In genomic region chrX:110125435-110125834, GRCh38 we compare ENCODE assay signal across 11 cellular contexts.
DNase-seq lines count a peak whose midpoint lies in the region; ATAC-seq and TF ChIP-seq lines count a peak whose summit lies in the region.
"Had no signal": no experiment of that assay in that cellular context is flagged by ENCODE, and none has a peak within 500 bp of the region (broad histone marks: within the 10 kb centered on the region; RNA-seq: fewer than 3 reads in every experiment).

No MANE protein-coding gene starts in this region.

- no peak overlapping the region for H3K4me2 ChIP-seq in PC-9

- no peaks in the 10 kb centered on the region for H3K9me2 ChIP-seq in PC-9 (ENCODE audit: insufficient read depth)

- intact Hi-C loops in heart left ventricle (cut with DNase I) = loop anchor here in 2 of 10 donors (5.0 to 10.0 kb wide), 2 partner anchors 51 to 123 kb away; partner anchors contain the start of gene TMEM164 (in 1 of the 2)
- intact Hi-C loops in Right ventricle myocardium inferior (cut with DNase I) = no loop called here
- intact Hi-C loops in PC-9 (cut with micrococcal nuclease; ENCODE audit: unreplicated experiment) = no loop called here
- intact Hi-C loops in CD4-positive, alpha-beta T cell (cut with DNase I, micrococcal nuclease) = no loop called here

- peak overlapping the region in 1 of 12 donors; percentile 14 for H3K27ac ChIP-seq in heart left ventricle
- H3K27ac ChIP-seq in PC-9 = no peak overlapping the region
- no peak overlapping the region for H3K27ac ChIP-seq in CD4-positive, alpha-beta T cell (ENCODE audit: low read depth, low read length)

- no peak overlapping the region for H2AFZ ChIP-seq in PC-9

- H3K27me3 ChIP-seq in heart left ventricle (peaks cover 0 to 7% (median 0%) of the 10 kb centered on the region in 9 donors), PC-9 (ENCODE audit: insufficient read depth, low read depth) (no peaks in the 10 kb centered on the region)
- no peaks in the 10 kb centered on the region for H3K27me3 ChIP-seq in CD4-positive, alpha-beta T cell (ENCODE audit: control insufficient read depth, insufficient read depth, low read length)

- H3K36me3 Mint-ChIP-seq in glutamatergic neuron (ENCODE audit: unreplicated experiment) (no peaks in the 10 kb centered on the region), type B pancreatic cell (peaks cover 4% of the 10 kb centered on the region)
- no peaks in the 10 kb centered on the region for H3K36me3 Mint-ChIP-seq in activated naive CD4-positive, alpha-beta T cell treated with anti-CD3 and anti-CD28 coated beads, Interleukin-2, amount 50 U/mL, for 72 hours
- H3K36me3 Mint-ChIP-seq in CD4-positive, alpha-beta T cell (ENCODE audit: low read depth) = peaks cover 16% of the 10 kb centered on the region

- H3K9me3 Mint-ChIP-seq in glutamatergic neuron (ENCODE audit: unreplicated experiment) = peaks cover 4% of the 10 kb centered on the region
- no peaks in the 10 kb centered on the region for H3K9me3 Mint-ChIP-seq in type B pancreatic cell
- no peaks in the 10 kb centered on the region for H3K9me3 Mint-ChIP-seq in activated naive CD4-positive, alpha-beta T cell treated with anti-CD3 and anti-CD28 coated beads, Interleukin-2, amount 50 U/mL, for 72 hours
- H3K9me3 Mint-ChIP-seq in CD4-positive, alpha-beta T cell = no peaks in the 10 kb centered on the region
- H3K9me3 Mint-ChIP-seq: CD8-positive, alpha-beta T cell had no signal

- H3K4me1 Mint-ChIP-seq in glutamatergic neuron (ENCODE audit: low read depth, unreplicated experiment) (peaks cover 30% of the 10 kb centered on the region), type B pancreatic cell (ENCODE audit: unreplicated experiment) (peaks cover 27% of the 10 kb centered on the region)
- no peaks in the 10 kb centered on the region for H3K4me1 Mint-ChIP-seq in CD4-positive, alpha-beta T cell (ENCODE audit: low read depth)

- no peaks in the 10 kb centered on the region for H3K27me3 Mint-ChIP-seq in glutamatergic neuron (ENCODE audit: unreplicated experiment)
- no peaks in the 10 kb centered on the region for H3K27me3 Mint-ChIP-seq in type B pancreatic cell
- H3K27me3 Mint-ChIP-seq in CD4-positive, alpha-beta T cell = no peaks in the 10 kb centered on the region

- H3K9me3 ChIP-seq in heart left ventricle (no peaks in the 10 kb centered on the region), PC-9 (ENCODE audit: insufficient read depth, low read depth) (no peaks in the 10 kb centered on the region)
- H3K9me3 ChIP-seq in CD4-positive, alpha-beta T cell (ENCODE audit: control insufficient read depth, low read length) = no peaks in the 10 kb centered on the region
- H3K9me3 ChIP-seq: HAP-1 had no signal

- TF ChIP-seq CTCF in heart left ventricle (IDR thresholded peaks at IDR 0.05) = peak in 5 of 12 donors; percentile 11 to 32 (median 13)
- TF ChIP-seq CTCF in PC-9 (conservative IDR thresholded peaks at IDR 0.05) = peak; percentile 42; the same call in 1 of the 2 replicates
- no peak for TF ChIP-seq CTCF in glutamatergic neuron (IDR thresholded peaks at IDR 0.05; ENCODE audit: partially characterized antibody, unreplicated experiment)
- peak; percentile 63 for TF ChIP-seq CTCF in type B pancreatic cell (conservative IDR thresholded peaks at IDR 0.05)
- no peak for TF ChIP-seq CTCF in CD4-positive, alpha-beta T cell (IDR thresholded peaks at IDR 0.05)

- BruUV-seq in PC-9 (replicated peaks; lab: Mats Ljungman, UMichigan) = no TSS peak

- no peaks in the 10 kb centered on the region for H4K20me1 ChIP-seq in PC-9 (ENCODE audit: insufficient read depth)

- POLR2A ChIA-PET in PC-9 (lab: Charles Lee; ENCODE audit: unreplicated experiment) = no interaction called here
- POLR2A ChIA-PET in CD4-positive, alpha-beta T cell (lab: Charles Lee) = no interaction called here

- H3K4me3 Mint-ChIP-seq in glutamatergic neuron (ENCODE audit: unreplicated experiment) (peak overlapping the region; percentile 64), type B pancreatic cell (no peak overlapping the region)
- H3K4me3 Mint-ChIP-seq in CD4-positive, alpha-beta T cell = no peak overlapping the region
- H3K4me3 Mint-ChIP-seq: CD8-positive, alpha-beta T cell had no signal

- H3K79me2 ChIP-seq in PC-9 (ENCODE audit: low read depth) = no peaks in the 10 kb centered on the region

- H3K36me3 ChIP-seq in heart left ventricle = no peaks in the 10 kb centered on the region
- H3K36me3 ChIP-seq in PC-9 (ENCODE audit: low read depth) = no peaks in the 10 kb centered on the region; the same call in 1 of the 2 replicates
- H3K36me3 ChIP-seq: HAP-1 had no signal

- H3K27ac Mint-ChIP-seq in glutamatergic neuron (ENCODE audit: unreplicated experiment) = peak overlapping the region; percentile 66
- H3K27ac Mint-ChIP-seq in type B pancreatic cell = no peak overlapping the region
- no peak overlapping the region for H3K27ac Mint-ChIP-seq in activated naive CD4-positive, alpha-beta T cell treated with anti-CD3 and anti-CD28 coated beads, Interleukin-2, amount 50 U/mL, for 72 hours
- no peak overlapping the region for H3K27ac Mint-ChIP-seq in CD4-positive, alpha-beta T cell
- H3K27ac Mint-ChIP-seq: CD8-positive, alpha-beta T cell had no signal

- 0 out of 2 replicates have a peak, but pooled peaks cover 5% of the 10 kb centered on the region for H3F3A ChIP-seq in PC-9 (ENCODE audit: insufficient read depth, low read depth)

- H3K4me1 ChIP-seq in heart left ventricle (peaks cover 0 to 11% (median 0%) of the 10 kb centered on the region in 12 donors), PC-9 (replicated peaks; ENCODE audit: insufficient read depth) (no peaks in the 10 kb centered on the region)

- TF ChIP-seq POLR2A in heart left ventricle (IDR thresholded peaks at IDR 0.05) = no peak

- H3K4me3 ChIP-seq in heart left ventricle (no peak overlapping the region), PC-9 (no peak overlapping the region)
- H3K4me3 ChIP-seq: HAP-1 had no signal

- CTCF ChIA-PET in PC-9 (lab: Charles Lee) = interaction anchor here (0.8 kb wide), 1 partner anchor 344 kb away, joined by 3 read pairs; no protein-coding TSS in a partner anchor
- CTCF ChIA-PET in CD4-positive, alpha-beta T cell (lab: Charles Lee) = no interaction called here

- DNase-seq in heart left ventricle (no peak), Right ventricle myocardium inferior (ENCODE audit: missing footprints) (no peak), PC-9 (no peak), glutamatergic neuron (peak; percentile 19), type B pancreatic cell (ENCODE audit: extremely low spot score, unreplicated experiment) (no peak)
- DNase-seq in activated naive CD4-positive, alpha-beta T cell treated with anti-CD3 and anti-CD28 coated beads, Interleukin-2, amount 50 U/mL, for 72 hours (ENCODE audit: low spot score in 2 of 2) = no peak
- no peak for DNase-seq in activated CD4-positive, alpha-beta T cell treated with anti-CD3 and anti-CD28 coated beads for 48 hours
- no peak for DNase-seq in CD4-positive, alpha-beta T cell
- DNase-seq: CD8-positive, alpha-beta T cell; central memory CD4-positive, alpha-beta T cell had no signal

- 22 to 41% (median 30%) methylated on average over 4 of the region's 4 CpGs for WGBS in heart left ventricle, 4 donors

- ATAC-seq in heart left ventricle (peak; percentile 41 to 63 (median 54)), Right ventricle myocardium inferior (no peak)
- no peak for ATAC-seq in activated naive CD4-positive, alpha-beta T cell treated with anti-CD3 and anti-CD28 coated beads, Interleukin-2, amount 50 U/mL, for 72 hours
- ATAC-seq in CD4-positive, alpha-beta T cell (ENCODE audit: poor library complexity) = no peak
- ATAC-seq: CD8-positive, alpha-beta T cell had no signal

Comparison
In these comparisons a context has a peak if more than half of its experiments do, and no peak if none do; other contexts are left out.
1. ATAC-seq: peak in heart left ventricle (4 of 4); none in Right ventricle myocardium inferior (single experiment), activated naive CD4-positive, alpha-beta T cell treated with anti-CD3 and anti-CD28 coated beads, Interleukin-2, amount 50 U/mL, for 72 hours (0 of 2) and CD4-positive, alpha-beta T cell (single experiment).
2. CTCF ChIP-seq: peak in PC-9 (single experiment) and type B pancreatic cell (single experiment); none in glutamatergic neuron (single experiment) and CD4-positive, alpha-beta T cell (single experiment).